In the genomic region with DNA sequence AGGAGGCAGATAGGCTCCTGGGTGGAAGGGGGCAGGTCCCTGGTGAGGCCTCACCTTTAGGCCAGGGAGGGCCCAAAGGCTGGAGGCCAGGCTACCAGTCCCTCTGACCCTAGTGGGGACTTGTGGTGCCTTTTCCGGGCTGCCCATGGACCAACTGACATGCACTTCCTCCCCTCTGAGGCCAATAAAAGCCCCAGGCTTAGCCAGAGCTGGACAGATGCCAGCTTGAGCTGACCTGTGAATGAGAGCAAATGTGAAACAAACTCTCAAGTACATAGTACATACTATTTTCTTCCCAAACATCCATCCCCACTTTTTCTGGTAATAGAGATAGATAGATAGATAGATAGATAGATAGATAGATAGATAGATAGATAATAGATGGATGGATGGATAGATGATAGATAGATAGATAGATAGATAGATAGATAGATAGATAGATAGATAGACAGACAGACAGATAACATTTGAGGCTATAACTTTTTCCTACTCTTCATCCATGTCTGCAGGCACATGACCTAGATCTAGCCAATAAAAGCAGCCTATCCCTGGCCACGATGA, we compare ENCODE assay signal across 17 cellular contexts.
"Had no signal": no experiment of that assay in that cellular context is flagged by ENCODE, and none has a peak within 500 bp of the region (broad histone marks: within the 10 kb centered on the region; RNA-seq: fewer than 3 reads in every experiment).

No MANE protein-coding gene starts in this region.

- DNase-seq: activated CD4-positive, alpha-beta memory T cell treated with anti-CD3 and anti-CD28 coated beads, Interleukin-2, amount 10 ng/mL, durations not matched to agents 7 days and 5 days; activated CD4-positive, alpha-beta T cell treated with anti-CD3 and anti-CD28 coated beads, Interleukin-2, amount 10 ng/mL, durations not matched to agents 24 days and 14 days; central memory CD4-positive, alpha-beta T cell; effector memory CD8-positive, alpha-beta T cell; esophagus squamous epithelium; head of caudate nucleus; hypothalamus; left ventricle myocardium superior; stimulated activated CD4-positive, alpha-beta T cell treated with anti-CD3 and anti-CD28 coated beads, Interleukin-2, amount 100 ng/mL, for 24 hours; stimulated activated naive B cell treated with anti-CD40 and anti-IgM and Interleukin-4, amounts not matched to agents 10 μg/mL and 1 μg/mL and 100 μg/mL, for 72 hours had no signal

- H3K4me3 ChIP-seq: esophagus squamous epithelium, gastroesophageal sphincter, thoracic aorta, vagina had no signal

- H3K27me3 ChIP-seq: vagina had no signal

- H3K4me1 ChIP-seq: parathyroid adenoma had no signal

- H3K9me3 ChIP-seq: esophagus squamous epithelium, gastroesophageal sphincter, thoracic aorta, vagina had no signal

- ATAC-seq: activated CD4-positive, CD25-positive, alpha-beta regulatory T cell treated with anti-CD3 and anti-CD28 coated beads, Interleukin-2, amount 50 U/mL, for 24 hours; activated naive CD4-positive, alpha-beta T cell treated with anti-CD3 and anti-CD28 coated beads, Interleukin-2, amount 50 U/mL, for 72 hours; effector memory CD8-positive, alpha-beta T cell; gastroesophageal sphincter; left ventricle myocardium superior; right cardiac atrium; stimulated activated naive B cell treated with anti-CD40 and anti-IgM and Interleukin-4, amounts not matched to agents 10 μg/mL and 1 μg/mL and 100 μg/mL, for 72 hours had no signal

- H3K36me3 ChIP-seq: esophagus squamous epithelium, gastroesophageal sphincter, thoracic aorta, vagina had no signal
